Comparison of ENCODE assay signal across 21 cellular contexts in the genomic region with DNA sequence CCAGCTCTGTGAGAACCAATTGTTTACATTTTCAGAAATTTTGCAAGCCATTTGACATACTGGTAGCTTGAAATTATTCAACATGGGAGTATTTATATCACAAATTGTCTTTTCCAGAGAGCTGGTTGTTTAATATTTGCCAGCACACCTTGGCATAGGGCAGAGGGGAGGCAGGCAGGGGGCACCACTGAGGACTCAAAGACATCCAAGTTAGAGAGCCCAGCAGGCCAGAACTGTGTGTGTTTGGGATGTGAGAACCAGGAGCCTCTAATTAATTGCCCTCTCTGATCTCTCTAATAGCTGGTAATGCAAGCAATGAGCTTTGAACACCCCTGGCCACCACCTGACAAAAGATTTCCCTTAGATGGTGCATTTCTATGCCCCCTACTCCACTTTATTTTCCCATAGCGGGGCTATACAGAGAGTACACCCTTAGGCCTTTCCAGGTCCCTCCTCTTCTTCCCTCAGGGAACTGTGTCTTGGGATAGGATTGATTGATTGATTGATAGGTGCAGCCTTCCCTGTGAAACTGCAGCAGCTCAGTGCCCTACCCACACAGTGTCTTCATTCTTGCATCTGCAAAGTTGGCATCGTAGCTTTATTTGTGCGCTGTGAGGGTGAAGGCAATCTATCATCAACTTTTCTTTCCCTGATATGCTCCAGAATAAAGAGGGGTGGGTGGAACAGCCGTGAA.
"Had no signal": no experiment of that assay in that cellular context is flagged by ENCODE, and none has a peak within 500 bp of the region (broad histone marks: within the 10 kb centered on the region; RNA-seq: fewer than 3 reads in every experiment).

No MANE protein-coding gene starts in this region.

- H3K79me2 ChIP-seq: parathyroid adenoma had no signal

- H3K27me3 Mint-ChIP-seq: activated CD4-positive, alpha-beta T cell treated with anti-CD3 and anti-CD28 coated beads, Interleukin-2, amount 10 ng/mL, durations not matched to agents 24 days and 14 days; activated CD8-positive, alpha-beta T cell treated with anti-CD3 and anti-CD28 coated beads for 36 hours; activated naive CD8-positive, alpha-beta T cell; natural killer cell treated with Interleukin-12 subunit alpha and Interleukin-12 subunit beta and Interleukin-15 and Interleukin-18, amount 100 ng/mL, for 72 hours had no signal

- H3K36me3 Mint-ChIP-seq: activated naive CD8-positive, alpha-beta T cell; natural killer cell treated with Interleukin-12 subunit alpha and Interleukin-12 subunit beta and Interleukin-15 and Interleukin-18, amount 100 ng/mL, for 72 hours; stimulated activated naive B cell treated with anti-CD40 and anti-IgM and Interleukin-4, amounts not matched to agents 10 μg/mL and 1 μg/mL and 100 μg/mL, for 72 hours had no signal

- H3K4me3 ChIP-seq: adrenal gland, ascending aorta, breast epithelium, right lobe of liver, transverse colon had no signal

- H3K9me3 ChIP-seq: adrenal gland, ascending aorta, breast epithelium, right lobe of liver, transverse colon had no signal

- H3K27me3 ChIP-seq: adrenal gland, ascending aorta, breast epithelium, right lobe of liver, transverse colon had no signal

- H3K9ac ChIP-seq: parathyroid adenoma had no signal

- H3K27ac Mint-ChIP-seq: activated CD4-positive, alpha-beta T cell treated with anti-CD3 and anti-CD28 coated beads, Interleukin-2, amount 10 ng/mL, durations not matched to agents 24 days and 14 days; activated CD8-positive, alpha-beta T cell treated with anti-CD3 and anti-CD28 coated beads for 36 hours; activated naive CD8-positive, alpha-beta T cell; activated T-helper 1 cell treated with anti-CD3 and anti-CD28 coated beads, Interleukin-12 subunit alpha, Interleukin-12 subunit beta, Interleukin-2, Interleukin-4 antibody, amounts not matched to agents 30 ng/mL and 10 ng/mL and 1 ng/mL, durations not matched to agents 14 hours and 24 hours and 36 hours; natural killer cell treated with Interleukin-12 subunit alpha and Interleukin-12 subunit beta and Interleukin-15 and Interleukin-18, amount 100 ng/mL, for 72 hours; stimulated activated naive B cell treated with anti-CD40 and anti-IgM and Interleukin-4, amounts not matched to agents 10 μg/mL and 1 μg/mL and 100 μg/mL, for 72 hours; T-helper 2 cell treated with Interferon-gamma antibody and Interleukin-4, amounts not matched to agents 5 μg/mL and 100 μg/mL, for 36 hours had no signal

- H3K9me3 Mint-ChIP-seq: activated CD4-positive, alpha-beta T cell treated with anti-CD3 and anti-CD28 coated beads, Interleukin-2, amount 10 ng/mL, durations not matched to agents 24 days and 14 days; activated CD8-positive, alpha-beta T cell treated with anti-CD3 and anti-CD28 coated beads for 36 hours; activated T-helper 1 cell treated with anti-CD3 and anti-CD28 coated beads, Interleukin-12 subunit alpha, Interleukin-12 subunit beta, Interleukin-2, Interleukin-4 antibody, amounts not matched to agents 30 ng/mL and 10 ng/mL and 1 ng/mL, durations not matched to agents 14 hours and 24 hours and 36 hours; natural killer cell treated with Interleukin-12 subunit alpha and Interleukin-12 subunit beta and Interleukin-15 and Interleukin-18, amount 100 ng/mL, for 72 hours; stimulated activated naive B cell treated with anti-CD40 and anti-IgM and Interleukin-4, amounts not matched to agents 10 μg/mL and 1 μg/mL and 100 μg/mL, for 72 hours; T-helper 2 cell treated with Interferon-gamma antibody and Interleukin-4, amounts not matched to agents 5 μg/mL and 100 μg/mL, for 36 hours had no signal

- H3K4me1 ChIP-seq: adrenal gland, ascending aorta, breast epithelium, parathyroid adenoma, transverse colon had no signal

- H3K27ac ChIP-seq: parathyroid adenoma, right lobe of liver, transverse colon, VCaP had no signal

- H3K4me3 Mint-ChIP-seq: activated CD4-positive, alpha-beta T cell treated with anti-CD3 and anti-CD28 coated beads, Interleukin-2, amount 10 ng/mL, durations not matched to agents 24 days and 14 days; activated CD8-positive, alpha-beta T cell treated with anti-CD3 and anti-CD28 coated beads for 36 hours; activated naive CD8-positive, alpha-beta T cell; activated T-helper 1 cell treated with anti-CD3 and anti-CD28 coated beads, Interleukin-12 subunit alpha, Interleukin-12 subunit beta, Interleukin-2, Interleukin-4 antibody, amounts not matched to agents 30 ng/mL and 10 ng/mL and 1 ng/mL, durations not matched to agents 14 hours and 24 hours and 36 hours; natural killer cell treated with Interleukin-12 subunit alpha and Interleukin-12 subunit beta and Interleukin-15 and Interleukin-18, amount 100 ng/mL, for 72 hours; stimulated activated naive B cell treated with anti-CD40 and anti-IgM and Interleukin-4, amounts not matched to agents 10 μg/mL and 1 μg/mL and 100 μg/mL, for 72 hours; T-helper 2 cell treated with Interferon-gamma antibody and Interleukin-4, amounts not matched to agents 5 μg/mL and 100 μg/mL, for 36 hours had no signal

- H3K36me3 ChIP-seq: breast epithelium, transverse colon had no signal

- H3K4me1 Mint-ChIP-seq: activated CD4-positive, alpha-beta T cell treated with anti-CD3 and anti-CD28 coated beads, Interleukin-2, amount 10 ng/mL, durations not matched to agents 24 days and 14 days; stimulated activated naive B cell treated with anti-CD40 and anti-IgM and Interleukin-4, amounts not matched to agents 10 μg/mL and 1 μg/mL and 100 μg/mL, for 72 hours had no signal

- DNase-seq: activated CD4-positive, alpha-beta T cell treated with anti-CD3 and anti-CD28 coated beads, Interleukin-2, amount 10 ng/mL, durations not matched to agents 24 days and 14 days; activated CD8-positive, alpha-beta T cell treated with anti-CD3 and anti-CD28 coated beads for 36 hours; adrenal gland; cerebellar nuclear complex; foreskin melanocyte; glutamatergic neuron; hippocampal formation; stimulated activated CD4-positive, alpha-beta T cell treated with anti-CD3 and anti-CD28 coated beads, Interleukin-2, amount 100 ng/mL, for 48 hours; stimulated activated CD8-positive, alpha-beta memory T cell treated with anti-CD3 and anti-CD28 coated beads, Interleukin-4, amount 100 ng/mL, for 48 hours; stimulated activated naive B cell treated with anti-CD40 and anti-IgM and Interleukin-4, amounts not matched to agents 10 μg/mL and 1 μg/mL and 100 μg/mL, for 72 hours; transverse colon had no signal

- H2AFZ ChIP-seq: parathyroid adenoma had no signal

- ATAC-seq: activated CD4-positive, CD25-positive, alpha-beta regulatory T cell treated with anti-CD3 and anti-CD28 coated beads, Interleukin-2, amount 50 U/mL, for 24 hours; activated CD8-positive, alpha-beta T cell treated with anti-CD3 and anti-CD28 coated beads for 36 hours; natural killer cell treated with Interleukin-12 subunit alpha and Interleukin-12 subunit beta and Interleukin-15 and Interleukin-18, amount 100 ng/mL, for 72 hours; right lobe of liver; stimulated activated naive B cell treated with anti-CD40 and anti-IgM and Interleukin-4, amounts not matched to agents 10 μg/mL and 1 μg/mL and 100 μg/mL, for 72 hours had no signal
